ENCODE assay signal across 1 cellular context in the genomic region with DNA sequence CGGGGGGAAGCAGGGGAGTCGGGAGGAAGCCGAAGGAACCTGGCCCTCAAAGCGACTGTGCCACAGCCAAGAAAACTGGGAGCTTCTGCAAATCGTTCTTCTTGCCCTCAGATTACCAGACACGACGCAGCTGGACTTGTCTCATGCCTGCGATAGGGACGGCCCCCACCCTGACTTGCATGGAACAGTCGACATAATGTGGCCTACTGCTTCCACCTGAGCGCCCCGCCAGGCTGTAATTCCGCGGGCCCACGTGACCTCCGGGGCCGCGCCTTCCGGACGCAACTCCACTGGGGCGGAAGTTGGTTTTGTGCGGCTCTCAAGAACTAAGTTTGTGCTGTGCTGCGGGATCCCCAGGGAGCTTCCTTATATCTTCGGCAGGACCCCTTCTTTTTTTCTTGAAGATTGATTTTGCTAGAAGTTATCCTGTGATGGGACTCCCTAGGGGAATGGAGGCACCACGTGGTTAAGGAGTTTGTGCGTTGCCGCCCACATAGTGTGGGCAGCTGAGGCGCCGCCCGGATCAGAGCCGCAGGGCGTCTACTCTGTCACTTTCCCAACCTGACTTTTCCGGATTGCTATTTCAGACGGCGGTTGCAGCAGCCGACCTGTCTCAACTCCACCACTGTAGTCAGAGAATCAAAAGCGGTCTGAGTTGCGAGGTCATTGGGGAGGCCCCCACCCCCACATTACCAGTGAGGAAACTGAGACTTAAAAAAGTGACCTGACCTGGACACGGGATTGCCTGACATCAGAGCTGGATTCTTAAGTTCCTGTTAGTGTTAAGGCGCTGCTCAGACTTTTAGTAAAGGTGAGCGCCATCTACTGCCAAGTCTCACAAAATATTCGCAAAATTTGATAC.
TF ChIP-seq lines count a peak whose summit lies in the region.

No MANE protein-coding gene starts in this region.

TF ChIP-seq in K562, 482 proteins besides CTCF, POLR2A, EP300 and RAD21 (continued from another document and continues in another):
- peak; percentile 26; the same call in 1 of the 2 replicates for TF ChIP-seq CREB1 (IDR thresholded peaks at IDR 0.05)
- TF ChIP-seq CREB1 (CRISPR knock-in tag; IDR thresholded peaks at IDR 0.05), result no peak
- TF ChIP-seq ZNF41 (CRISPR knock-in tag; conservative IDR thresholded peaks at IDR 0.05), result no peak
- no peak for TF ChIP-seq TCF3 (CRISPR knock-in tag; IDR thresholded peaks at IDR 0.05)
- TF ChIP-seq, protein P1, sequence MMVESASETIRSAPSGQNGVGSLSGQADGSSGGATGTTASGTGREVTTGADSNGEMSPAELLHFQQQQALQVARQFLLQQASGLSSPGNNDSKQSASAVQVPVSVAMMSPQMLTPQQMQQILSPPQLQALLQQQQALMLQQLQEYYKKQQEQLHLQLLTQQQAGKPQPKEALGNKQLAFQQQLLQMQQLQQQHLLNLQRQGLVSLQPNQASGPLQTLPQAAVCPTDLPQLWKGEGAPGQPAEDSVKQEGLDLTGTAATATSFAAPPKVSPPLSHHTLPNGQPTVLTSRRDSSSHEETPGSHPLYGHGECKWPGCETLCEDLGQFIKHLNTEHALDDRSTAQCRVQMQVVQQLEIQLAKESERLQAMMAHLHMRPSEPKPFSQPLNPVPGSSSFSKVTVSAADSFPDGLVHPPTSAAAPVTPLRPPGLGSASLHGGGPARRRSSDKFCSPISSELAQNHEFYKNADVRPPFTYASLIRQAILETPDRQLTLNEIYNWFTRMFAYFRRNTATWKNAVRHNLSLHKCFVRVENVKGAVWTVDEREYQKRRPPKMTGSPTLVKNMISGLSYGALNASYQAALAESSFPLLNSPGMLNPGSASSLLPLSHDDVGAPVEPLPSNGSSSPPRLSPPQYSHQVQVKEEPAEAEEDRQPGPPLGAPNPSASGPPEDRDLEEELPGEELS (CRISPR knock-in tag; IDR thresholded peaks at IDR 0.05; ENCODE audit: borderline replicate concordance), result 0 out of 2 replicates have a peak, but pooled peaks have one; percentile 50
- TF ChIP-seq, protein P2, sequence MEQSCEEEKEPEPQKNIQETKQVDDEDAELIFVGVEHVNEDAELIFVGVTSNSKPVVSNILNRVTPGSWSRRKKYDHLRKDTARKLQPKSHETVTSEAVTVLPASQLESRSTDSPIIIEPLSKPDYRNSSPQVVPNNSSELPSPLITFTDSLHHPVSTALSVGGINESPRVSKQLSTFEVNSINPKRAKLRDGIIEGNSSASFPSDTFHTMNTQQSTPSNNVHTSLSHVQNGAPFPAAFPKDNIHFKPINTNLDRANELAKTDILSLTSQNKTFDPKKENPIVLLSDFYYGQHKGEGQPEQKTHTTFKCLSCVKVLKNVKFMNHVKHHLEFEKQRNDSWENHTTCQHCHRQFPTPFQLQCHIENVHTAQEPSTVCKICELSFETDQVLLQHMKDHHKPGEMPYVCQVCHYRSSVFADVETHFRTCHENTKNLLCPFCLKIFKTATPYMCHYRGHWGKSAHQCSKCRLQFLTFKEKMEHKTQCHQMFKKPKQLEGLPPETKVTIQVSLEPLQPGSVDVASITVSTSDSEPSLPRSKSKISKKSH (CRISPR knock-in tag; IDR thresholded peaks at IDR 0.05), result no peak
- no peak for TF ChIP-seq SAFB2 (IDR thresholded peaks at IDR 0.05; ENCODE audit: borderline replicate concordance, low read depth, low read length, severe bottlenecking)
- no peak for TF ChIP-seq ZNF324 (CRISPR knock-in tag; IDR thresholded peaks at IDR 0.05)
- TF ChIP-seq, protein P3, sequence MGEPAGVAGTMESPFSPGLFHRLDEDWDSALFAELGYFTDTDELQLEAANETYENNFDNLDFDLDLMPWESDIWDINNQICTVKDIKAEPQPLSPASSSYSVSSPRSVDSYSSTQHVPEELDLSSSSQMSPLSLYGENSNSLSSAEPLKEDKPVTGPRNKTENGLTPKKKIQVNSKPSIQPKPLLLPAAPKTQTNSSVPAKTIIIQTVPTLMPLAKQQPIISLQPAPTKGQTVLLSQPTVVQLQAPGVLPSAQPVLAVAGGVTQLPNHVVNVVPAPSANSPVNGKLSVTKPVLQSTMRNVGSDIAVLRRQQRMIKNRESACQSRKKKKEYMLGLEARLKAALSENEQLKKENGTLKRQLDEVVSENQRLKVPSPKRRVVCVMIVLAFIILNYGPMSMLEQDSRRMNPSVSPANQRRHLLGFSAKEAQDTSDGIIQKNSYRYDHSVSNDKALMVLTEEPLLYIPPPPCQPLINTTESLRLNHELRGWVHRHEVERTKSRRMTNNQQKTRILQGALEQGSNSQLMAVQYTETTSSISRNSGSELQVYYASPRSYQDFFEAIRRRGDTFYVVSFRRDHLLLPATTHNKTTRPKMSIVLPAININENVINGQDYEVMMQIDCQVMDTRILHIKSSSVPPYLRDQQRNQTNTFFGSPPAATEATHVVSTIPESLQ (CRISPR knock-in tag; IDR thresholded peaks at IDR 0.05), result no peak; the same call in 1 of the 2 replicates
- TF ChIP-seq MXI1 (IDR thresholded peaks at IDR 0.05; ENCODE audit: low read depth, low read length), result peak; percentile 78
- no peak for TF ChIP-seq CCNT2 (IDR thresholded peaks at IDR 0.05; ENCODE audit: borderline replicate concordance, extremely low read depth, insufficient read length, low read depth, low read length)
- TF ChIP-seq ZFPM2 (CRISPR knock-in tag; IDR thresholded peaks at IDR 0.05), result no peak
- no peak for TF ChIP-seq PRPF4 (IDR thresholded peaks at IDR 0.05; ENCODE audit: insufficient read depth, low read depth, low read length, poor library complexity, severe bottlenecking)
- TF ChIP-seq HOXB6 (CRISPR knock-in tag; IDR thresholded peaks at IDR 0.05; ENCODE audit: borderline replicate concordance), result no peak
- TF ChIP-seq CXXC5 (CRISPR knock-in tag; IDR thresholded peaks at IDR 0.05), result peak; percentile 75
- TF ChIP-seq PRMT5 (CRISPR knock-in tag; IDR thresholded peaks at IDR 0.05), result no peak
- peak; percentile 82 for TF ChIP-seq CBFA2T2 (conservative IDR thresholded peaks at IDR 0.05)
- TF ChIP-seq PPARD (CRISPR knock-in tag; IDR thresholded peaks at IDR 0.05), result no peak
- TF ChIP-seq ZNF696 (CRISPR knock-in tag; conservative IDR thresholded peaks at IDR 0.05), result no peak
- TF ChIP-seq, protein P4, sequence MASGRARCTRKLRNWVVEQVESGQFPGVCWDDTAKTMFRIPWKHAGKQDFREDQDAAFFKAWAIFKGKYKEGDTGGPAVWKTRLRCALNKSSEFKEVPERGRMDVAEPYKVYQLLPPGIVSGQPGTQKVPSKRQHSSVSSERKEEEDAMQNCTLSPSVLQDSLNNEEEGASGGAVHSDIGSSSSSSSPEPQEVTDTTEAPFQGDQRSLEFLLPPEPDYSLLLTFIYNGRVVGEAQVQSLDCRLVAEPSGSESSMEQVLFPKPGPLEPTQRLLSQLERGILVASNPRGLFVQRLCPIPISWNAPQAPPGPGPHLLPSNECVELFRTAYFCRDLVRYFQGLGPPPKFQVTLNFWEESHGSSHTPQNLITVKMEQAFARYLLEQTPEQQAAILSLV (tag; IDR thresholded peaks at IDR 0.05), result no peak
- TF ChIP-seq ZFP36 (IDR thresholded peaks at IDR 0.05; ENCODE audit: low read depth, low read length, partially characterized antibody), result no peak
- TF ChIP-seq GTF2E2 (tag; IDR thresholded peaks at IDR 0.05), result no peak
- no peak for TF ChIP-seq SETDB1 (IDR thresholded peaks at IDR 0.05; ENCODE audit: low read length)
- TF ChIP-seq, protein P5, sequence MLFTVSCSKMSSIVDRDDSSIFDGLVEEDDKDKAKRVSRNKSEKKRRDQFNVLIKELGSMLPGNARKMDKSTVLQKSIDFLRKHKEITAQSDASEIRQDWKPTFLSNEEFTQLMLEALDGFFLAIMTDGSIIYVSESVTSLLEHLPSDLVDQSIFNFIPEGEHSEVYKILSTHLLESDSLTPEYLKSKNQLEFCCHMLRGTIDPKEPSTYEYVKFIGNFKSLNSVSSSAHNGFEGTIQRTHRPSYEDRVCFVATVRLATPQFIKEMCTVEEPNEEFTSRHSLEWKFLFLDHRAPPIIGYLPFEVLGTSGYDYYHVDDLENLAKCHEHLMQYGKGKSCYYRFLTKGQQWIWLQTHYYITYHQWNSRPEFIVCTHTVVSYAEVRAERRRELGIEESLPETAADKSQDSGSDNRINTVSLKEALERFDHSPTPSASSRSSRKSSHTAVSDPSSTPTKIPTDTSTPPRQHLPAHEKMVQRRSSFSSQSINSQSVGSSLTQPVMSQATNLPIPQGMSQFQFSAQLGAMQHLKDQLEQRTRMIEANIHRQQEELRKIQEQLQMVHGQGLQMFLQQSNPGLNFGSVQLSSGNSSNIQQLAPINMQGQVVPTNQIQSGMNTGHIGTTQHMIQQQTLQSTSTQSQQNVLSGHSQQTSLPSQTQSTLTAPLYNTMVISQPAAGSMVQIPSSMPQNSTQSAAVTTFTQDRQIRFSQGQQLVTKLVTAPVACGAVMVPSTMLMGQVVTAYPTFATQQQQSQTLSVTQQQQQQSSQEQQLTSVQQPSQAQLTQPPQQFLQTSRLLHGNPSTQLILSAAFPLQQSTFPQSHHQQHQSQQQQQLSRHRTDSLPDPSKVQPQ (CRISPR knock-in tag; IDR thresholded peaks at IDR 0.05; ENCODE audit: borderline replicate concordance), result no peak
- TF ChIP-seq ZNF3 (CRISPR knock-in tag; IDR thresholded peaks at IDR 0.05), result no peak
- TF ChIP-seq ZNF232 (CRISPR knock-in tag; IDR thresholded peaks at IDR 0.05), result no peak
- TF ChIP-seq MECOM (CRISPR knock-in tag; IDR thresholded peaks at IDR 0.05), result 0 out of 2 replicates have a peak, but pooled peaks have one; percentile 3
- no peak for TF ChIP-seq IRF2 (CRISPR knock-in tag; IDR thresholded peaks at IDR 0.05)
- TF ChIP-seq SREBF2 (CRISPR knock-in tag; IDR thresholded peaks at IDR 0.05), result no peak
- TF ChIP-seq, protein P6, sequence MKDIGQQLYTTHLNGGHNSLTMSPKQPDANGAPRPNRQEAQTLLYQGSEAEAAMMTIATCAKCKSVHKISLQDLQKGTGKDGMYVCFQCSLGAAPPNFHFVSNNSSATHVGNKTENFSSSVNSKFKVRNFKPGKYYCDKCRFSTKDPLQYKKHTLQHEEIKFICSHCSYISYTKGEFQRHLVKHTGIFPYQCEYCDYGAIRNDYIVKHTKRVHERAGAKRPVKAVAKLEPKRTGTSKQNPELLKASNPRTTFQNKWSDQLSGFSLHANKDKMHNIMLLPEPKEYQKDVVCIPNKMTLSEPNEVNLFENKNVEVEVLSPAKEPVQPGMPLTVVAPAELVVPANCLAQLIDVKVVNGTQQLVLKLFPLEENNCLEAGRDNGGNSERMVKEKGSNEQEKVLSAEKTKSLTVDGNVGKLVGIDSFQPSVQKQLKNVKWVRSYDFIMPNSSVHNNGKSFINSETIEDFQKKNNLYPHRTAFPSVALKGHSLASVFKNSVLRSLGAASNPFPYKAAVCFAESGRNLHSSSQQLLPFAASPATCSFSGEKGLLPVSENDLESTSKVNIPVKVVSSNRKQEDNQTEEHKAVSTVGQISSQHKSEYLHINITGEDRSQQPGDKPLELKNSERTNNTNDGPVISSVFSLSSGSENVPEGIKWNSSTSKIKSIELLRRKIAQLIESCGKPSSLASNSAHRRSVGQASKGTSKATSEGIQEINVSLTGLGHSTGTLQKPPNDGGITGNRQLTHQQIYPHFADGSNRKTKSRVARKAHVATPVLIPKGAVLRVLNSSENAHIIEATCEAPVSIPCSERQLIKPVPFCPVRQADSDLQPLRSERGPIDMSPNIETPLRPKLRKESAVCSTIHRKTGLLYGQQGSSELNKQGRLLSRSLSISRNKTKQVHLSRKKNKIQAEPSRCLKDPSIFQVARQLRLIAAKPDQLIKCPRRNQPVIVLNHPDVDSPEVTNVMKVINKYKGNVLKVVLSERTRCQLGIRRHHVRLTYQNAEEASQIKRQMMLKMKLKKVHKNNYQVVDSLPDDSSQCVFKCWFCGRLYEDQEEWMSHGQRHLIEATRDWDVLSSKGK (CRISPR knock-in tag; IDR thresholded peaks at IDR 0.05), result no peak
- TF ChIP-seq BHLHE40 (IDR thresholded peaks at IDR 0.05; ENCODE audit: low read length), result peak; percentile 87
- TF ChIP-seq CBFA2T3 (IDR thresholded peaks at IDR 0.05), result no peak
- no peak for TF ChIP-seq ZNF778 (CRISPR knock-in tag; IDR thresholded peaks at IDR 0.05)
- TF ChIP-seq, protein P7, sequence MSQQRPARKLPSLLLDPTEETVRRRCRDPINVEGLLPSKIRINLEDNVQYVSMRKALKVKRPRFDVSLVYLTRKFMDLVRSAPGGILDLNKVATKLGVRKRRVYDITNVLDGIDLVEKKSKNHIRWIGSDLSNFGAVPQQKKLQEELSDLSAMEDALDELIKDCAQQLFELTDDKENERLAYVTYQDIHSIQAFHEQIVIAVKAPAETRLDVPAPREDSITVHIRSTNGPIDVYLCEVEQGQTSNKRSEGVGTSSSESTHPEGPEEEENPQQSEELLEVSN (IDR thresholded peaks at IDR 0.05; ENCODE audit: borderline replicate concordance in 1 of 2, extremely low read depth in 1 of 2, insufficient read depth in 1 of 2, insufficient read length in 1 of 2, low read depth in 1 of 2, low read length in 1 of 2, poor library complexity in 1 of 2, severe bottlenecking in 1 of 2), result peak; percentile 25 to 80
- peak; percentile 92; the same call in 1 of the 2 replicates for TF ChIP-seq SREBF1 (IDR thresholded peaks at IDR 0.05; ENCODE audit: borderline replicate concordance, low read depth, low read length)
- no peak for TF ChIP-seq EZH2 (IDR thresholded peaks at IDR 0.05; ENCODE audit: borderline replicate concordance, low read depth, low read length)
- no peak for TF ChIP-seq PCBP2 (IDR thresholded peaks at IDR 0.05; ENCODE audit: low read depth, low read length, poor library complexity, severe bottlenecking)
- TF ChIP-seq TOE1 (IDR thresholded peaks at IDR 0.05; ENCODE audit: borderline replicate concordance), result peak; percentile 99
- TF ChIP-seq TOE1 (CRISPR knock-in tag; IDR thresholded peaks at IDR 0.05; ENCODE audit: borderline replicate concordance, low read depth), result no peak
- TF ChIP-seq RBM25 (IDR thresholded peaks at IDR 0.05; ENCODE audit: low read depth, low read length, severe bottlenecking), result no peak
- TF ChIP-seq ZNF830 (CRISPR knock-in tag; IDR thresholded peaks at IDR 0.05), result no peak
- TF ChIP-seq, protein P8, sequence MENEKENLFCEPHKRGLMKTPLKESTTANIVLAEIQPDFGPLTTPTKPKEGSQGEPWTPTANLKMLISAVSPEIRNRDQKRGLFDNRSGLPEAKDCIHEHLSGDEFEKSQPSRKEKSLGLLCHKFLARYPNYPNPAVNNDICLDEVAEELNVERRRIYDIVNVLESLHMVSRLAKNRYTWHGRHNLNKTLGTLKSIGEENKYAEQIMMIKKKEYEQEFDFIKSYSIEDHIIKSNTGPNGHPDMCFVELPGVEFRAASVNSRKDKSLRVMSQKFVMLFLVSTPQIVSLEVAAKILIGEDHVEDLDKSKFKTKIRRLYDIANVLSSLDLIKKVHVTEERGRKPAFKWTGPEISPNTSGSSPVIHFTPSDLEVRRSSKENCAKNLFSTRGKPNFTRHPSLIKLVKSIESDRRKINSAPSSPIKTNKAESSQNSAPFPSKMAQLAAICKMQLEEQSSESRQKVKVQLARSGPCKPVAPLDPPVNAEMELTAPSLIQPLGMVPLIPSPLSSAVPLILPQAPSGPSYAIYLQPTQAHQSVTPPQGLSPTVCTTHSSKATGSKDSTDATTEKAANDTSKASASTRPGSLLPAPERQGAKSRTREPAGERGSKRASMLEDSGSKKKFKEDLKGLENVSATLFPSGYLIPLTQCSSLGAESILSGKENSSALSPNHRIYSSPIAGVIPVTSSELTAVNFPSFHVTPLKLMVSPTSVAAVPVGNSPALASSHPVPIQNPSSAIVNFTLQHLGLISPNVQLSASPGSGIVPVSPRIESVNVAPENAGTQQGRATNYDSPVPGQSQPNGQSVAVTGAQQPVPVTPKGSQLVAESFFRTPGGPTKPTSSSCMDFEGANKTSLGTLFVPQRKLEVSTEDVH (IDR thresholded peaks at IDR 0.05; ENCODE audit: low read depth, partially characterized antibody), result peak; percentile 66
- no peak for TF ChIP-seq U2AF1 (optimal IDR thresholded peaks at IDR 0.05; ENCODE audit: low read depth, low read length)
- no peak for TF ChIP-seq ZNF699 (CRISPR knock-in tag; IDR thresholded peaks at IDR 0.05; ENCODE audit: insufficient replicate concordance)
- no peak for TF ChIP-seq TEAD1 (CRISPR knock-in tag; IDR thresholded peaks at IDR 0.05)
